4 cellular contexts compared by ENCODE assay signal in the genomic region with DNA sequence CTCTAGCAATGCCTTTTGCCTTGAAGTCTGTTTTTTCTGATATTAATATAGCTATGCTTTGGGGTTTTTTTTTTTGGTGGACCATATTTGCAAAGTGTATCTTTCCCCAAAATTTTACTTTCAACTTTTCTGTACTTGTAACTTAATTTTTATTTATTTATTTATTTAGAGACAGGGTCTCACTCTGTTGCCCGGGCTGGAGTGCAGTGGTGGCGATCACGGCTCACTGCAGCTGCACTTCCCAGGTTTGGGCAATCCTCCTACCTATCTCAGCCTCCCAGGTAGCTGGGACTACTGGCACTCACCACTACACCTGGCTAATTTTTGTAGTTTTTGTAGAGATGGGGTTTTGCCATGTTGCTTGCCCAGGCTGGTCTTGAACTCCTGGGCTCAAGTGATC. TPM values are rescaled to one million over a fixed set of nuclear protein-coding genes. Genes with fewer than 3 reads are reported as not detected.
"Had no signal": no experiment of that assay in that cellular context is flagged by ENCODE, and none has a peak within 500 bp of the region (broad histone marks: within the 10 kb centered on the region; RNA-seq: fewer than 3 reads in every experiment).

No MANE protein-coding gene starts in this region.

- H3K27ac Mint-ChIP-seq: GM23338, H9 had no signal

- DNase-seq: H9, HCEC 1CT, IMR-90 had no signal

- H3K4me2 ChIP-seq: GM23338 had no signal

- H2AFZ ChIP-seq: GM23338 had no signal

- ATAC-seq: GM23338 had no signal

- H3K4me3 Mint-ChIP-seq: GM23338, H9 had no signal

- H3K4me3 ChIP-seq: GM23338 had no signal

RNA-seq across cellular contexts. Expression of a gene that starts 20.8 kb away (rescaled TPM):
- total RNA-seq: IMR-90 had no signal
